8 cellular contexts compared by ENCODE assay signal in the genomic region with DNA sequence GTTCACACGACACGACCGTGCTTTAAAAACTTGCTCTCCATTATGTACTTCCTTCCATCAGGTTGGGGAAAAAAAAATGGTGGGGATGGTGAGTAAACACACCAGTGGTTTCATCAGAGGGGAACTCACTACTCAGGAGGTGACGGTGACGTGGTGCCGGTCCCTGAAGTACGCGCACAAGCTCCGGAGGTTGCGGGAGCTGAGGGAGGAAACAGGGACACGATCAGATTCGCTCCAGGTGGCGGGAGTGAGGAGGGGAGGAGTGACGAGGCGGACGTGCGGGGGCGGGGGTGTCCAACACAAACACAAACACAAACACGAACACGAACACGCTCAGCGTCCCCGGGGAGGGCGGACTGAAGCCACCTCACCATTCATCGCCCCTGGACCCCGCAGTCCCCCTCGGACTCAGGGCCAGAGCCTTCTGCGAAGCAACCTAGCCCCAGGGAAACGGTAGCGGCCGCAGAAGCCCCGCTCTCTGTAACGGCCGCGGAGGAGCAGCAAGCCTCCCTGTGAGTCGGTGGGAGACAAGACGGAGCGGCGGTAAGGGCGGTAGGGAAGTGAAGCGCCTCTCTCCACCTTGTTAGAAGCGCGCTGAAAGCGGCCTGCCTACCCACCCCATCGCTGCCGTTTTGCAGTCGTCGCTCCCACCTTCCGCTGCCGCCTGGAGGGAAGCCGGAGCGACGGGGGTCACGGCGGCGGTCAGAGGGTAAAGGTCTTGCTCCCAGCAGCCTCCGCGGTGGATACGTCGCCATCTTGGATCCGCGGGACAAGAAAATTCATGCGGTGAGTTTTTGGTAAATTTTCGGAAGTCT. TPM values are rescaled to one million over a fixed set of nuclear protein-coding genes. Genes with fewer than 3 reads are reported as not detected.
DNase-seq lines count a peak whose midpoint lies in the region; ATAC-seq and TF ChIP-seq lines count a peak whose summit lies in the region.

A gene with protein sequence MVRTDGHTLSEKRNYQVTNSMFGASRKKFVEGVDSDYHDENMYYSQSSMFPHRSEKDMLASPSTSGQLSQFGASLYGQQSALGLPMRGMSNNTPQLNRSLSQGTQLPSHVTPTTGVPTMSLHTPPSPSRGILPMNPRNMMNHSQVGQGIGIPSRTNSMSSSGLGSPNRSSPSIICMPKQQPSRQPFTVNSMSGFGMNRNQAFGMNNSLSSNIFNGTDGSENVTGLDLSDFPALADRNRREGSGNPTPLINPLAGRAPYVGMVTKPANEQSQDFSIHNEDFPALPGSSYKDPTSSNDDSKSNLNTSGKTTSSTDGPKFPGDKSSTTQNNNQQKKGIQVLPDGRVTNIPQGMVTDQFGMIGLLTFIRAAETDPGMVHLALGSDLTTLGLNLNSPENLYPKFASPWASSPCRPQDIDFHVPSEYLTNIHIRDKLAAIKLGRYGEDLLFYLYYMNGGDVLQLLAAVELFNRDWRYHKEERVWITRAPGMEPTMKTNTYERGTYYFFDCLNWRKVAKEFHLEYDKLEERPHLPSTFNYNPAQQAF (plus strand): TSS at position 739 of the 815 bp plus-strand sequence. CDS start 34,794 bp downstream, outside the sequence.

- peaks cover 15% of the 10 kb centered on the region for H3F3A ChIP-seq in MM.1S (ENCODE audit: insufficient read depth, low read length)

- no peaks in the 10 kb centered on the region for H3K9me3 ChIP-seq in MM.1S (replicated peaks; ENCODE audit: insufficient read depth, low read length)
- H3K9me3 ChIP-seq in SJCRH30 (replicated peaks) = no peaks in the 10 kb centered on the region
- no peaks in the 10 kb centered on the region for H3K9me3 ChIP-seq in neuron (ENCODE audit: low read length)

- H3K4me2 ChIP-seq in MM.1S (ENCODE audit: low read depth, low read length) = peak within 1 kb of the TSS; percentile 83

- no peaks in the 10 kb centered on the region for H3K9me2 ChIP-seq in MM.1S (replicated peaks; ENCODE audit: insufficient read depth, low read length)

- H3K27ac ChIP-seq in MM.1S (ENCODE audit: low read length) = peak within 1 kb of the TSS; percentile 95
- peak within 1 kb of the TSS; percentile 99 for H3K27ac ChIP-seq in SJCRH30
- H3K27ac ChIP-seq in foreskin keratinocyte = peak within 1 kb of the TSS; percentile 96

- H3K4me1 ChIP-seq in MM.1S (ENCODE audit: low read length) = peaks cover 37% of the 10 kb centered on the region
- H3K4me1 ChIP-seq in SJCRH30 = peaks cover 10% of the 10 kb centered on the region; the same call in 1 of the 2 replicates
- peaks cover 36% of the 10 kb centered on the region for H3K4me1 ChIP-seq in foreskin keratinocyte
- H3K4me1 ChIP-seq in neuron (ENCODE audit: insufficient read depth, low read length) = peaks cover 25% of the 10 kb centered on the region

- H3K79me2 ChIP-seq in MM.1S (ENCODE audit: low read length) = peaks cover 80% of the 10 kb centered on the region

- peak; percentile 88 for DNase-seq in GDM1 (lab: John Stamatoyannopoulos, UW)
- peak; percentile 90 for DNase-seq in HCEC 1CT
- peak; percentile 86 for DNase-seq in MM.1S
- DNase-seq in SJCRH30 = peak; percentile 86 to 87
- peak; percentile 81 for DNase-seq in activated gamma-delta T cell treated with anti-CD3 and anti-CD28 coated beads, Interleukin-2, amount 50 U/mL, for 16 hours (ENCODE audit: low read depth)
- DNase-seq in foreskin keratinocyte = peak; percentile 67 to 86
- peak; percentile 75 for DNase-seq in stromal cell of bone marrow (ENCODE audit: low read depth)

- peaks cover 7% of the 10 kb centered on the region for H3K36me3 ChIP-seq in MM.1S (replicated peaks; ENCODE audit: insufficient read depth, low read length)
- peaks cover 10% of the 10 kb centered on the region for H3K36me3 ChIP-seq in SJCRH30
- H3K36me3 ChIP-seq in neuron (ENCODE audit: insufficient read depth, low read length) = peaks cover 20% of the 10 kb centered on the region

- peak; percentile 88 for ATAC-seq in foreskin keratinocyte

- H3K27me3 ChIP-seq in MM.1S (replicated peaks; ENCODE audit: insufficient read depth, low read length) = no peaks in the 10 kb centered on the region
- no peaks in the 10 kb centered on the region for H3K27me3 ChIP-seq in SJCRH30
- H3K27me3 ChIP-seq in foreskin keratinocyte = no peaks in the 10 kb centered on the region
- H3K27me3 ChIP-seq in neuron (ENCODE audit: insufficient read depth, low read length) = no peaks in the 10 kb centered on the region

- H3K4me3 ChIP-seq in MM.1S (ENCODE audit: low read length) (peak within 1 kb of the TSS; percentile 98), SJCRH30 (peak within 1 kb of the TSS; percentile 98), neuron (ENCODE audit: low read length) (peak within 1 kb of the TSS; percentile 99)

- peaks cover 5% of the 10 kb centered on the region for H4K20me1 ChIP-seq in MM.1S (ENCODE audit: insufficient read depth, low read length)

- no peak for TF ChIP-seq CTCF in MM.1S (IDR thresholded peaks at IDR 0.05; ENCODE audit: low read length)
- TF ChIP-seq CTCF in foreskin keratinocyte (conservative IDR thresholded peaks at IDR 0.05) = no peak

- peak within 1 kb of the TSS; percentile 95 for H3K9ac ChIP-seq in MM.1S (ENCODE audit: low read length)

- H2AFZ ChIP-seq in MM.1S (ENCODE audit: low read length) (peak within 1 kb of the TSS; percentile 96), neuron (ENCODE audit: low read depth, low read length) (peak within 1 kb of the TSS; percentile 66)

RNA-seq across cellular contexts. Expression of the gene that starts here (rescaled TPM):
- 74.7 and 108 TPM in 2 replicates for total RNA-seq in SJCRH30 (2014; rRNA removed; shearing (Covaris generic))
- total RNA-seq in foreskin keratinocyte = 61.0 and 65.1 TPM in 2 replicates
- 19.5 and 20.4 TPM in 2 replicates for polyA plus RNA-seq in foreskin keratinocyte

Comparison
In these comparisons a context has a peak if more than half of its experiments do, and no peak if none do; other contexts are left out.
1. Peak in every context shown above with its lines: DNase-seq, ATAC-seq, H3K4me3 ChIP-seq and H3K27ac ChIP-seq.